19 cellular contexts compared by ENCODE assay signal in genomic region chr3:36175113-36175812, GRCh38.
DNase-seq lines count a peak whose midpoint lies in the region; ATAC-seq and TF ChIP-seq lines count a peak whose summit lies in the region.
"Had no signal": no experiment of that assay in that cellular context is flagged by ENCODE, and none has a peak within 500 bp of the region (broad histone marks: within the 10 kb centered on the region; RNA-seq: fewer than 3 reads in every experiment).

No MANE protein-coding gene starts in this region.

- H3K27me3 ChIP-seq in left lung (no peaks in the 10 kb centered on the region), WERI-Rb-1 (ENCODE audit: insufficient read depth, low read depth, severe bottlenecking) (no peaks in the 10 kb centered on the region), tibial nerve (no peaks in the 10 kb centered on the region)
- H3K27me3 ChIP-seq: BLaER1 treated with 17β-estradiol and CSF1 and Interleukin-3, amounts not matched to agents 10 nM and 100 nM had no signal

- DNase-seq in DMS153 treated with DMSO at 0.1 percent for 48 hours (lab: John Stamatoyannopoulos, UW; ENCODE audit: unreplicated experiment) (peak; percentile 10), ELF-1 (ENCODE audit: low read depth, low spot score) (peak; percentile 8), NCI-H2196 (lab: John Stamatoyannopoulos, UW; ENCODE audit: unreplicated experiment) (peak; percentile 34), left lung (peak in 1 of 2 donors; percentile 35), WERI-Rb-1 (no peak), tibial nerve (ENCODE audit: low spot score in 2 of 2) (no peak)
- DNase-seq: CD8-positive, alpha-beta T cell; GOT3; Kasumi-1; MM.1S; NCI-H1436; NCI-H446 treated with DMSO at 0.1 percent for 48 hours; NCI-H748 treated with DMSO at 0.1 percent for 48 hours; RPMI8226; SHP77 treated with DMSO at 0.1 percent for 48 hours; SK-N-SH had no signal

- no peak overlapping the region for H3K4me3 ChIP-seq in left lung
- no peak overlapping the region for H3K4me3 ChIP-seq in WERI-Rb-1 (ENCODE audit: low read depth, low read length)
- H3K4me3 ChIP-seq in tibial nerve: no peak overlapping the region
- H3K4me3 ChIP-seq: BLaER1 treated with 17β-estradiol and CSF1 and Interleukin-3, amounts not matched to agents 10 nM and 100 nM; GM12878 had no signal

- no peak for TF ChIP-seq EP300 in tibial nerve (IDR thresholded peaks at IDR 0.05)

- H3K4me1 ChIP-seq in left lung (no peaks in the 10 kb centered on the region), tibial nerve (no peaks in the 10 kb centered on the region)
- H3K4me1 ChIP-seq: BLaER1 treated with 17β-estradiol and CSF1 and Interleukin-3, amounts not matched to agents 10 nM and 100 nM had no signal

- H3K9me3 ChIP-seq in left lung (no peaks in the 10 kb centered on the region), WERI-Rb-1 (ENCODE audit: severe bottlenecking) (no peaks in the 10 kb centered on the region), tibial nerve (no peaks in the 10 kb centered on the region)
- H3K9me3 ChIP-seq: BLaER1 treated with 17β-estradiol and CSF1 and Interleukin-3, amounts not matched to agents 10 nM and 100 nM; SK-N-SH had no signal

- ATAC-seq in left lung: peak; percentile 95
- ATAC-seq in HG03469 (IDR thresholded peaks at IDR 0.05; ENCODE audit: unreplicated experiment): no peak
- ATAC-seq: CD8-positive, alpha-beta T cell; GM12878 had no signal

- H3K27ac ChIP-seq in left lung (no peak overlapping the region), WERI-Rb-1 (no peak overlapping the region), tibial nerve (no peak overlapping the region)
- H3K27ac ChIP-seq: BLaER1 treated with 17β-estradiol and CSF1 and Interleukin-3, amounts not matched to agents 10 nM and 100 nM had no signal

- no peak for TF ChIP-seq POLR2A in tibial nerve (IDR thresholded peaks at IDR 0.05)

- whole genome bisulfite sequencing in tibial nerve, 2 donors: 84 to 90% methylated on average over 2 of the region's 2 CpGs

- no peaks in the 10 kb centered on the region for H3K36me3 ChIP-seq in left lung
- no peaks in the 10 kb centered on the region for H3K36me3 ChIP-seq in WERI-Rb-1
- H3K36me3 ChIP-seq in tibial nerve: no peaks in the 10 kb centered on the region
- H3K36me3 ChIP-seq: BLaER1 treated with 17β-estradiol and CSF1 and Interleukin-3, amounts not matched to agents 10 nM and 100 nM had no signal

- intact Hi-C loops in left lung (cut with DNase I): no loop called here

- no peak for TF ChIP-seq CTCF in left lung (IDR thresholded peaks at IDR 0.05)
- no peak for TF ChIP-seq CTCF in WERI-Rb-1 (IDR thresholded peaks at IDR 0.05; ENCODE audit: low read depth, low read length)
- no peak for TF ChIP-seq CTCF in tibial nerve (IDR thresholded peaks at IDR 0.05)

Comparison
In these comparisons a context has a peak if more than half of its experiments do, and no peak if none do; other contexts are left out.
1. DNase-seq: peak in DMS153 treated with DMSO at 0.1 percent for 48 hours (single experiment), ELF-1 (single experiment) and NCI-H2196 (single experiment); none in WERI-Rb-1 (single experiment) and tibial nerve (0 of 2).